ENCODE assay signal across 24 cellular contexts in the genomic region with DNA sequence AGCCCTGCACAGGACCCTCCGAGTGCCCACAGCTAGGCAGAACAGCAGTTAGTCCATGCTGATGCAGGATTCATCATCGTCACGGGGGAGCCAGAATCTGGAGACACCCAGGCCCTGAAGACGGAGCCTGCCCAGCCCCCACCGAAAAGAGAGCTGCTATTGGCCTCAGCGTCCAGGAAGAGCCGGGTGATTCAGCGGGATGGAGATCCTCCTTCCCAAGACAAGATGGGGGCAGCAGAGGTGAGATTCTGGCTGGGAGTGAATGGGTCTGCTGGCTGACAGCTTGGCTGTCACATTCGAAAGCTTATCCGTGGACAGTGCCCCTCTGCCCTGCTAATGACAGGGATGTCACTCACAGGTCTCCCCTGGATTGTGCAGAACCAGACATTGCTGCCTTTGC.
"Had no signal": no experiment of that assay in that cellular context is flagged by ENCODE, and none has a peak within 500 bp of the region (broad histone marks: within the 10 kb centered on the region; RNA-seq: fewer than 3 reads in every experiment).

No MANE protein-coding gene starts in this region.

- H3K9me3 Mint-ChIP-seq: endodermal cell; memory B cell; mesothelial cell of epicardium; naive thymus-derived CD4-positive, alpha-beta T cell; nephron; neural progenitor cell; stimulated activated effector memory CD8-positive, alpha-beta T cell treated with anti-CD3 and anti-CD28 coated beads, Interleukin-12 subunit alpha, Interleukin-12 subunit beta, amount 100 ng/mL, for 72 hours had no signal

- H3K27ac Mint-ChIP-seq: endodermal cell; memory B cell; mesothelial cell of epicardium; naive thymus-derived CD4-positive, alpha-beta T cell; nephron; neural progenitor cell; stimulated activated effector memory CD8-positive, alpha-beta T cell treated with anti-CD3 and anti-CD28 coated beads, Interleukin-12 subunit alpha, Interleukin-12 subunit beta, amount 100 ng/mL, for 72 hours had no signal

- H3K4me1 Mint-ChIP-seq: endodermal cell, memory B cell, mesothelial cell of epicardium, nephron, neural progenitor cell had no signal

- H3K36me3 ChIP-seq: gastrocnemius medialis, neural progenitor cell, sigmoid colon, stomach, thyroid gland had no signal

- DNase-seq: effector CD4-positive, alpha-beta T cell; endodermal cell; foreskin fibroblast; gastrocnemius medialis; head of caudate nucleus; kidney; mucosa of descending colon; naive thymus-derived CD4-positive, alpha-beta T cell; psoas muscle; right cardiac atrium; sigmoid colon; stimulated activated CD4-positive, alpha-beta T cell treated with anti-CD3 and anti-CD28 coated beads, Interleukin-2, amount 100 ng/mL, for 24 hours; stimulated activated CD4-positive, alpha-beta T cell treated with anti-CD3 and anti-CD28 coated beads, Interleukin-4, amount 100 ng/mL, for 24 hours; stimulated activated naive CD4-positive, alpha-beta T cell treated with Interleukin-2 at 50 U/mL for 16 hours; stomach; thyroid gland; trophoblast cell had no signal

- H3K36me3 Mint-ChIP-seq: memory B cell; mesothelial cell of epicardium; naive thymus-derived CD4-positive, alpha-beta T cell; neural progenitor cell; stimulated activated effector memory CD8-positive, alpha-beta T cell treated with anti-CD3 and anti-CD28 coated beads, Interleukin-12 subunit alpha, Interleukin-12 subunit beta, amount 100 ng/mL, for 72 hours had no signal

- H3K4me3 ChIP-seq: dorsolateral prefrontal cortex, gastrocnemius medialis, lung, mucosa of descending colon, neural progenitor cell, psoas muscle, sigmoid colon, stomach, thyroid gland had no signal

- H3K4me3 Mint-ChIP-seq: endodermal cell; memory B cell; mesothelial cell of epicardium; naive thymus-derived CD4-positive, alpha-beta T cell; nephron; neural progenitor cell; stimulated activated effector memory CD8-positive, alpha-beta T cell treated with anti-CD3 and anti-CD28 coated beads, Interleukin-12 subunit alpha, Interleukin-12 subunit beta, amount 100 ng/mL, for 72 hours had no signal

- FAIRE-seq: kidney had no signal

- H3K27me3 ChIP-seq: dorsolateral prefrontal cortex, neural progenitor cell, thyroid gland had no signal
